Comparison of ENCODE assay signal across 19 cellular contexts in the genomic region with DNA sequence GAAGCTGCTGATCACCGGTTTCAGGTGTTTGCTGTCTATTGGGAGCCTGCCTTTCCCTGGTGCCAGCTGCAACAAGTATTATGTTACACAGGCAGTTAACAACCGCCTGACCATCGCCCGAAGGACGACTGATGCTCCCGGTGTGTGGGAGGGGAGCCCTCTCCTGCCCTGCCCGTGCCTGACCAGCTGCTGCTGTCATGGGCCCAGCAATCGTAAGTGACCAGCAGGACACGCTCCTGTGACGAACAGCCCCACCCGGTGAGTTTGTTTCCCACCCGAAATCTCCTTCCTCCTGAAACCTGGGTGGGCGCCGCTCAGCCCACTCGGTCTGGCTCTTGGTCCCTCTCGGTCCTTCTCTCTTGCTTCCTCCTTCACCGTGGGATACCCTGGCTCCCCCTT. TPM values are rescaled to one million over a fixed set of nuclear protein-coding genes. Genes with fewer than 3 reads are reported as not detected.
A peak's percentile ranks its signal among the peaks of the same experiment; 100 is the strongest.
DNase-seq lines count a peak whose midpoint lies in the region; ATAC-seq, FAIRE-seq and TF ChIP-seq lines count a peak whose summit lies in the region.
"Had no signal": no experiment of that assay in that cellular context is flagged by ENCODE, and none has a peak within 500 bp of the region (broad histone marks: within the 10 kb centered on the region; RNA-seq: fewer than 3 reads in every experiment).

No MANE protein-coding gene starts in this region.

- in situ Hi-C loops in K562 (cut with MboI): no loop called here

- no peaks in the 10 kb centered on the region for H3K79me2 ChIP-seq in K562 (ENCODE audit: control insufficient read depth, insufficient read depth, low read length)

- 0 out of 3 replicates have a peak, but pooled peaks have one; percentile 14 for ATAC-seq in K562
- ATAC-seq in psoas muscle: peak; percentile 43 to 81 (median 50)
- ATAC-seq: activated CD8-positive, alpha-beta T cell treated with anti-CD3 and anti-CD28 coated beads, Interleukin-2, amount 10 ng/mL, durations not matched to agents 7 days and 5 days; activated T-cell treated with anti-CD3 and anti-CD28 coated beads, Interleukin-2, amount 50 U/mL, for 72 hours had no signal

- H3K36me3 ChIP-seq in K562 (ENCODE audit: control insufficient read depth, insufficient read depth, low read length) (no peaks in the 10 kb centered on the region), psoas muscle (ENCODE audit: insufficient read depth in 1 of 2, low read depth in 1 of 2) (no peaks in the 10 kb centered on the region)
- H3K36me3 ChIP-seq: breast epithelium, spleen had no signal

- no peaks in the 10 kb centered on the region for H3K9me1 ChIP-seq in K562 (ENCODE audit: control insufficient read depth, insufficient read depth, low read length)

- WGBS in K562 (ENCODE audit: insufficient coverage, low coverage, missing lambda C conversion rate): 33% methylated on average over 17 of the region's 17 CpGs
- WGBS in psoas muscle, 3 donors: 23 to 28% (median 25%) methylated on average over 17 of the region's 17 CpGs

- H3K4me2 ChIP-seq in K562 (ENCODE audit: insufficient read depth, low read length): peak overlapping the region; percentile 11; the same call in 1 of the 2 replicates

- H3K4me1 ChIP-seq in K562 (replicated peaks in 1 of 2; ENCODE audit: control insufficient read depth in 2 of 2, insufficient read depth in 2 of 2, low read length in 2 of 2) (peaks cover 21 to 38% of the 10 kb centered on the region in 2 experiments), psoas muscle (peaks cover 2% of the 10 kb centered on the region)
- H3K4me1 ChIP-seq: breast epithelium had no signal

- intact Hi-C loops in K562 (cut with micrococcal nuclease): loop anchor here (10.0 kb wide), 1 partner anchor 53 kb away; no protein-coding TSS in a partner anchor
- intact Hi-C loops in psoas muscle (cut with DNase I): no loop called here

- CTCF ChIA-PET in K562 (lab: Yijun Ruan, JAX; ENCODE audit: low intra/inter-chr PET ratio): no interaction called here

- H4K20me1 ChIP-seq in K562 (replicated peaks; ENCODE audit: control insufficient read depth, insufficient read depth, low read length): peaks cover 2% of the 10 kb centered on the region; the same call in 1 of the 2 replicates

- TF ChIP-seq CTCF in K562 (IDR thresholded peaks at IDR 0.05 in 2 of 3, conservative IDR thresholded peaks at IDR 0.05 in 1 of 3; ENCODE audit: insufficient read depth in 2 of 3, low read depth in 1 of 3, low read length in 3 of 3): no peak
- TF ChIP-seq CTCF in psoas muscle (IDR thresholded peaks at IDR 0.05): no peak

- TF ChIP-seq EP300 in K562 (IDR thresholded peaks at IDR 0.05; ENCODE audit: low read length): no peak

- TF ChIP-seq RAD21 in K562 (CRISPR knock-in tag; conservative IDR thresholded peaks at IDR 0.05 in 1 of 2, IDR thresholded peaks at IDR 0.05 in 1 of 2): no peak

- 0 out of 4 replicates have a peak overlapping the region, but pooled peaks of 1 of the 2 experiments have one; percentile 36 for H3K9ac ChIP-seq in K562 (ENCODE audit: insufficient read depth in 1 of 2, low read depth in 2 of 2, low read length in 2 of 2)

- 0 out of 2 replicates have a peak overlapping the region, but pooled peaks have one; percentile 16 for H2AFZ ChIP-seq in K562 (ENCODE audit: low read depth, low read length)

- no peak for TF ChIP-seq POLR2A in K562 (conservative IDR thresholded peaks at IDR 0.05)

- H3K27me3 ChIP-seq in K562 (ENCODE audit: control insufficient read depth in 2 of 2, insufficient read depth in 2 of 2, low read length in 2 of 2): peaks cover 14 to 26% of the 10 kb centered on the region in 2 experiments; a peak in 4 of 5 replicates
- peaks cover 0 to 64% (median 32%) of the 10 kb centered on the region in 3 donors for H3K27me3 ChIP-seq in psoas muscle (ENCODE audit: insufficient read depth in 3 of 3, low read length in 2 of 3)

- BruUV-seq in K562 (replicated peaks; lab: Mats Ljungman, UMichigan): no TSS peak

- DNase-seq in LHCN-M2 (ENCODE audit: low read depth): peak; percentile 23
- peak; percentile 86 for DNase-seq in NCI-H2196 (lab: John Stamatoyannopoulos, UW; ENCODE audit: unreplicated experiment)
- no peak for DNase-seq in K562 (ENCODE audit: extremely low read depth in 1 of 4, low spot score in 3 of 4)
- DNase-seq in psoas muscle: no peak
- no peak for DNase-seq in C1 segment of cervical spinal cord (lab: John Stamatoyannopoulos, UW)
- DNase-seq in NCI-H2227 treated with DMSO at 0.1 percent for 48 hours (lab: John Stamatoyannopoulos, UW): no peak
- no peak for DNase-seq in NOMO-1 treated with DMSO at 0.1 percent for 48 hours (lab: John Stamatoyannopoulos, UW; ENCODE audit: unreplicated experiment)
- DNase-seq: activated B cell treated with CpG ODN at 0.5 μM for 24 hours; activated CD8-positive, alpha-beta T cell treated with anti-CD3 and anti-CD28 coated beads, Interleukin-2, amount 10 ng/mL, durations not matched to agents 7 days and 5 days; activated T-cell treated with anti-CD3 and anti-CD28 coated beads, Interleukin-2, amount 50 U/mL, for 72 hours; cortex of kidney; mammary epithelial cell; NCI-H1930; spleen had no signal

- no peaks in the 10 kb centered on the region for H3K9me3 ChIP-seq in K562 (replicated peaks; ENCODE audit: control insufficient read depth, insufficient read depth, low read depth, low read length)
- H3K9me3 ChIP-seq in psoas muscle: no peaks in the 10 kb centered on the region
- H3K9me3 ChIP-seq: breast epithelium, spleen had no signal

- POLR2A ChIA-PET in K562 (lab: Yijun Ruan, JAX): interaction anchor here (0.6 to 1.6 kb wide), 3 partner anchors 9 to 624 kb away, joined by 3 to 4 read pairs (median 3); a partner anchor contains a TSS

- H3K4me3 ChIP-seq in K562 (no peak overlapping the region), psoas muscle (no peak overlapping the region)
- H3K4me3 ChIP-seq: breast epithelium, spleen had no signal

- no peak for FAIRE-seq in K562 (lab: Jason Lieb, UNC)

- H3K27ac ChIP-seq in K562 (ENCODE audit: extremely low read depth, low read depth, low read length) (no peak overlapping the region), psoas muscle (no peak overlapping the region)
- H3K27ac ChIP-seq: breast epithelium, spleen had no signal

RNA-seq across cellular contexts. Expression of a gene that starts 17.9 kb away (rescaled TPM):
- 49.2 and 78.2 TPM in 2 replicates for total RNA-seq in LHCN-M2 (2014; rRNA removed)
- 112 TPM for polyA plus RNA-seq in LHCN-M2 (2012)
- 163 and 370 TPM in 2 replicates for total RNA-seq in K562 (2011; cell fraction: chromatin; rRNA removed; ENCODE audit: low replicate concordance)
- 214 and 227 TPM in 2 replicates for total RNA-seq in K562 (2011; cell fraction: nucleolus; rRNA removed)
- 128 and 149 TPM in 2 replicates for total RNA-seq in K562 (2011; cell fraction: nucleoplasm; rRNA removed)
- 64.7 and 104 TPM in 2 replicates for total RNA-seq in K562 (2014; rRNA removed)
- total RNA-seq in K562 (2014; rRNA removed; fragmentation: Illumina TruSeq; extraction: Trizol): 103 and 114 TPM in 2 replicates
- total RNA-seq in K562 (2015; rRNA removed; fragmentation: Illumina TruSeq; extraction: Trizol): 96.9 and 104 TPM in 2 replicates
- 208 and 215 TPM in 2 replicates for total RNA-seq in K562 (2021)
- 132 and 145 TPM in 2 replicates for polyA plus RNA-seq in K562 (2011; rRNA removed)
- 67.6 and 119 TPM in 2 replicates for polyA plus RNA-seq in K562 (2011; cell fraction: cytosol; rRNA removed)
- 140 and 142 TPM in 2 replicates for polyA plus RNA-seq in K562 (2011; cell fraction: nucleus; rRNA removed)
- 143 and 153 TPM in 2 replicates for polyA plus RNA-seq in K562 (2012)
- 222 and 254 TPM in 2 replicates for polyA plus RNA-seq in K562 (2014; fragmentation: Illumina TruSeq; extraction: Trizol)
- polyA plus RNA-seq in K562 (2014; fragmentation: Nextera tagmentation; extraction: Ambion mirVana): 10 to 100 TPM; 36.6 to 45.1 TPM
- 171 and 184 TPM in 2 replicates for polyA plus RNA-seq in K562 (2014; rRNA removed)
- polyA minus RNA-seq in K562 (2011; rRNA and poly(A)+ RNA removed): 118 and 130 TPM in 2 replicates
- polyA minus RNA-seq in K562 (2011; cell fraction: cytosol; rRNA and poly(A)+ RNA removed): 69.2 and 93.4 TPM in 2 replicates
- 62.3 and 72.8 TPM in 2 replicates for polyA minus RNA-seq in K562 (2011; cell fraction: nucleus; rRNA and poly(A)+ RNA removed)
- total RNA-seq in psoas muscle: 10 to 100 TPM; 46.2 to 71.7 (median 56.0) TPM
- 100 to 1,000 TPM in 1 of 3 donors, 10 to 100 TPM in 2; 49.8 to 101 (median 55.6) TPM for polyA plus RNA-seq in psoas muscle

RNA-seq across cellular contexts. Expression of a gene that starts 35.7 kb away (rescaled TPM):
- total RNA-seq in LHCN-M2 (2014; rRNA removed) (not detected in 2 replicates), K562 (2014; rRNA removed) (not detected in 2 replicates), K562 (2014; rRNA removed; fragmentation: Illumina TruSeq; extraction: Trizol) (not detected in 2 replicates), K562 (2015; rRNA removed; fragmentation: Illumina TruSeq; extraction: Trizol) (not detected in 2 replicates), K562 (2021) (not detected in 2 replicates), psoas muscle (under 1 TPM in 1 of 4 donors, not detected in 3; 0.90 TPM)
- not detected for polyA plus RNA-seq in LHCN-M2 (2012)
- not detected in 2 replicates for total RNA-seq in K562 (2011; cell fraction: chromatin; rRNA removed; ENCODE audit: low replicate concordance)
- total RNA-seq in K562 (2011; cell fraction: nucleolus; rRNA removed): not detected in 2 replicates
- total RNA-seq in K562 (2011; cell fraction: nucleoplasm; rRNA removed): not detected in 2 replicates
- polyA plus RNA-seq in K562 (2011; rRNA removed) (not detected in 2 replicates), K562 (2014; fragmentation: Illumina TruSeq; extraction: Trizol) (not detected in 2 replicates), K562 (2014; fragmentation: Nextera tagmentation; extraction: Ambion mirVana) (not detected), K562 (2014; rRNA removed) (not detected in 2 replicates), psoas muscle (under 1 TPM; 0.09 to 0.27 (median 0.10) TPM)
- not detected in 2 replicates for polyA plus RNA-seq in K562 (2011; cell fraction: cytosol; rRNA removed)
- polyA plus RNA-seq in K562 (2011; cell fraction: nucleus; rRNA removed): not detected in 2 replicates
- polyA plus RNA-seq in K562 (2012): 0.07 TPM in 1 of 2 replicates, not detected in the other
- polyA minus RNA-seq in K562 (2011; rRNA and poly(A)+ RNA removed): not detected in 2 replicates
- not detected in 2 replicates for polyA minus RNA-seq in K562 (2011; cell fraction: cytosol; rRNA and poly(A)+ RNA removed)
- polyA minus RNA-seq in K562 (2011; cell fraction: nucleus; rRNA and poly(A)+ RNA removed): not detected in 2 replicates
- total RNA-seq: activated B cell treated with CpG ODN at 0.5 μM for 24 hours; activated CD8-positive, alpha-beta T cell treated with anti-CD3 and anti-CD28 coated beads, Interleukin-2, amount 10 ng/mL, durations not matched to agents 7 days and 5 days; activated T-cell treated with anti-CD3 and anti-CD28 coated beads, Interleukin-2, amount 50 U/mL, for 72 hours; mammary epithelial cell; pulmonary artery endothelial cell; T-helper 2 cell treated with Interferon-gamma antibody and Interleukin-4, amounts not matched to agents 100 ng/mL and 5 ng/mL, for 36 hours; temporal lobe had no signal
- polyA plus RNA-seq: mammary epithelial cell, neural cell had no signal

RNA-seq across cellular contexts. Expression of a gene that starts 41.9 kb away (rescaled TPM):
- total RNA-seq in LHCN-M2 (2014; rRNA removed) (0.46 and 0.51 TPM in 2 replicates), K562 (2014; rRNA removed) (2.3 and 4.5 TPM in 2 replicates), K562 (2014; rRNA removed; fragmentation: Illumina TruSeq; extraction: Trizol) (0.06 and 0.18 TPM in 2 replicates), K562 (2015; rRNA removed; fragmentation: Illumina TruSeq; extraction: Trizol) (0.33 and 1.2 TPM in 2 replicates), K562 (2021) (3.3 and 3.4 TPM in 2 replicates), psoas muscle (1 to 10 TPM in 3 of 4 donors, under 1 TPM in 1; 0.38 to 3.5 (median 1.9) TPM)
- 1.8 TPM for polyA plus RNA-seq in LHCN-M2 (2012)
- total RNA-seq in K562 (2011; cell fraction: chromatin; rRNA removed; ENCODE audit: low replicate concordance): 10.8 and 42.1 TPM in 2 replicates
- total RNA-seq in K562 (2011; cell fraction: nucleolus; rRNA removed): 29.0 and 32.5 TPM in 2 replicates
- total RNA-seq in K562 (2011; cell fraction: nucleoplasm; rRNA removed): 13.0 and 13.4 TPM in 2 replicates
- polyA plus RNA-seq in K562 (2011; rRNA removed) (0.81 and 1.8 TPM in 2 replicates), K562 (2014; fragmentation: Illumina TruSeq; extraction: Trizol) (0.34 and 1.1 TPM in 2 replicates), K562 (2014; fragmentation: Nextera tagmentation; extraction: Ambion mirVana) (under 1 TPM in 1 of 2 experiments, not detected in 1; 0.03 TPM), K562 (2014; rRNA removed) (1.5 and 4.5 TPM in 2 replicates), psoas muscle (1 to 10 TPM in 1 of 3 donors, under 1 TPM in 2; 0.62 to 1.1 (median 0.79) TPM)
- polyA plus RNA-seq in K562 (2011; cell fraction: cytosol; rRNA removed): 0.55 and 1.9 TPM in 2 replicates
- polyA plus RNA-seq in K562 (2011; cell fraction: nucleus; rRNA removed): 15.2 and 24.6 TPM in 2 replicates
- 3.2 and 13.5 TPM in 2 replicates for polyA plus RNA-seq in K562 (2012)
- polyA minus RNA-seq in K562 (2011; rRNA and poly(A)+ RNA removed): 0.33 and 1.1 TPM in 2 replicates
- polyA minus RNA-seq in K562 (2011; cell fraction: cytosol; rRNA and poly(A)+ RNA removed): 1.7 and 1.9 TPM in 2 replicates
- polyA minus RNA-seq in K562 (2011; cell fraction: nucleus; rRNA and poly(A)+ RNA removed): 8.8 and 11.0 TPM in 2 replicates

RNA-seq across cellular contexts. Expression of a gene that starts 51.1 kb away (rescaled TPM):
- total RNA-seq in LHCN-M2 (2014; rRNA removed) (not detected in 2 replicates), K562 (2014; rRNA removed) (not detected in 2 replicates), K562 (2014; rRNA removed; fragmentation: Illumina TruSeq; extraction: Trizol) (not detected in 2 replicates), K562 (2015; rRNA removed; fragmentation: Illumina TruSeq; extraction: Trizol) (not detected in 2 replicates), K562 (2021) (0.31 TPM in 1 of 2 replicates, not detected in the other), psoas muscle (1 to 10 TPM; 1.3 to 8.9 (median 6.0) TPM)
- not detected for polyA plus RNA-seq in LHCN-M2 (2012)
- total RNA-seq in K562 (2011; cell fraction: chromatin; rRNA removed; ENCODE audit: low replicate concordance): not detected in 2 replicates
- total RNA-seq in K562 (2011; cell fraction: nucleolus; rRNA removed): not detected in 2 replicates
- not detected in 2 replicates for total RNA-seq in K562 (2011; cell fraction: nucleoplasm; rRNA removed)
- polyA plus RNA-seq in K562 (2011; rRNA removed) (not detected in 2 replicates), K562 (2014; fragmentation: Illumina TruSeq; extraction: Trizol) (not detected in 2 replicates), K562 (2014; fragmentation: Nextera tagmentation; extraction: Ambion mirVana) (not detected), K562 (2014; rRNA removed) (not detected in 2 replicates), psoas muscle (1 to 10 TPM; 1.6 to 5.0 (median 2.6) TPM)
- not detected in 2 replicates for polyA plus RNA-seq in K562 (2011; cell fraction: cytosol; rRNA removed)
- polyA plus RNA-seq in K562 (2011; cell fraction: nucleus; rRNA removed): not detected in 2 replicates
- 0.10 TPM in 1 of 2 replicates, not detected in the other for polyA plus RNA-seq in K562 (2012)
- polyA minus RNA-seq in K562 (2011; rRNA and poly(A)+ RNA removed): not detected in 2 replicates
- polyA minus RNA-seq in K562 (2011; cell fraction: cytosol; rRNA and poly(A)+ RNA removed): not detected in 2 replicates
- polyA minus RNA-seq in K562 (2011; cell fraction: nucleus; rRNA and poly(A)+ RNA removed): not detected in 2 replicates
- total RNA-seq: activated B cell treated with CpG ODN at 0.5 μM for 24 hours; activated CD8-positive, alpha-beta T cell treated with anti-CD3 and anti-CD28 coated beads, Interleukin-2, amount 10 ng/mL, durations not matched to agents 7 days and 5 days; mammary epithelial cell; pulmonary artery endothelial cell; T-helper 2 cell treated with Interferon-gamma antibody and Interleukin-4, amounts not matched to agents 100 ng/mL and 5 ng/mL, for 36 hours; temporal lobe had no signal
- polyA plus RNA-seq: mammary epithelial cell, neural cell had no signal

Comparison
In these comparisons a context has a peak if more than half of its experiments do, and no peak if none do; other contexts are left out.
1. DNase-seq: peak in LHCN-M2 (single experiment) and NCI-H2196 (single experiment); none in K562 (0 of 4), psoas muscle (0 of 2), C1 segment of cervical spinal cord (0 of 14), NCI-H2227 treated with DMSO at 0.1 percent for 48 hours (single experiment) and NOMO-1 treated with DMSO at 0.1 percent for 48 hours (single experiment).